15 cellular contexts compared by ENCODE assay signal in the genomic region with DNA sequence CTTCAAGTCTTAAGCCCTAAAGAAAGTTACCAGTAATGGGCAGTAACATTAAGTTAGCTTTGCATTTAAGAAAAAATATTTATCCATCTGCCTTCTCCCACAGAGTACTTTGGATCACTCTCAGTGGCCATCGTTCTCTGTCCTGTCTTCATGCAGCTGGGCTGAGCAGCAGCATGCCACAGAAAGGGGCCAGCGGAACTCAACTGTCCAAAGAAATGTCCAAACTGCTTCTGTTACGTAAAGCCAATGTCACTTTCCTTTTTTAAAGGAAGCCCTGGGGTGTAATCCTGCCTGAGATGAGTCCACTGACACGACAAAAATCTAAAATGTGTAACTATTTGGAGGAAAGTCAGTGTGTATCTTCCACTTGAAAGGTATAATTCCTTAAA.
DNase-seq lines count a peak whose midpoint lies in the region; ATAC-seq, FAIRE-seq and TF ChIP-seq lines count a peak whose summit lies in the region.
"Had no signal": no experiment of that assay in that cellular context is flagged by ENCODE, and none has a peak within 500 bp of the region (broad histone marks: within the 10 kb centered on the region; RNA-seq: fewer than 3 reads in every experiment).

No MANE protein-coding gene starts in this region.

- no peak for ATAC-seq in stimulated activated naive CD8-positive, alpha-beta T cell treated with anti-CD3 and anti-CD28 coated beads, Interleukin-15, amount 100 ng/mL, for 72 hours

- H3K27ac Mint-ChIP-seq in chondrocyte (ENCODE audit: unreplicated experiment): peak overlapping the region; percentile 95
- no peak overlapping the region for H3K27ac Mint-ChIP-seq in stimulated activated naive CD8-positive, alpha-beta T cell treated with anti-CD3 and anti-CD28 coated beads, Interleukin-15, amount 100 ng/mL, for 72 hours
- H3K27ac Mint-ChIP-seq: activated T-helper 2 cell treated with anti-CD3 and anti-CD28 coated beads, Interferon-gamma antibody, Interleukin-2, Interleukin-4, amounts not matched to agents 10 μg/mL and 5 μg/mL and 100 μg/mL, durations not matched to agents 14 hours and 24 hours and 36 hours; memory B cell; type B pancreatic cell had no signal

- H3K9me3 Mint-ChIP-seq in chondrocyte (ENCODE audit: low read depth): no peaks in the 10 kb centered on the region
- H3K9me3 Mint-ChIP-seq in stimulated activated naive CD8-positive, alpha-beta T cell treated with anti-CD3 and anti-CD28 coated beads, Interleukin-15, amount 100 ng/mL, for 72 hours: no peaks in the 10 kb centered on the region
- H3K9me3 Mint-ChIP-seq: activated T-helper 2 cell treated with anti-CD3 and anti-CD28 coated beads, Interferon-gamma antibody, Interleukin-2, Interleukin-4, amounts not matched to agents 10 μg/mL and 5 μg/mL and 100 μg/mL, durations not matched to agents 14 hours and 24 hours and 36 hours; memory B cell; type B pancreatic cell had no signal

- no peak overlapping the region for H3K4me3 Mint-ChIP-seq in chondrocyte (ENCODE audit: unreplicated experiment)
- no peak overlapping the region for H3K4me3 Mint-ChIP-seq in stimulated activated naive CD8-positive, alpha-beta T cell treated with anti-CD3 and anti-CD28 coated beads, Interleukin-15, amount 100 ng/mL, for 72 hours
- H3K4me3 Mint-ChIP-seq: memory B cell, type B pancreatic cell had no signal

- intact Hi-C loops in posterior vena cava (cut with DNase I): no loop called here

- H3K27me3 Mint-ChIP-seq in chondrocyte (ENCODE audit: low read depth): no peaks in the 10 kb centered on the region
- H3K27me3 Mint-ChIP-seq in stimulated activated naive CD8-positive, alpha-beta T cell treated with anti-CD3 and anti-CD28 coated beads, Interleukin-15, amount 100 ng/mL, for 72 hours: no peaks in the 10 kb centered on the region
- H3K27me3 Mint-ChIP-seq: memory B cell, type B pancreatic cell had no signal

- no peak for FAIRE-seq in GM12891 (lab: Jason Lieb, UNC)

- TF ChIP-seq CTCF in chondrocyte (IDR thresholded peaks at IDR 0.05): no peak

- DNase-seq in NCI-H345 (lab: John Stamatoyannopoulos, UW) (peak; percentile 41), NCI-H345 treated with DMSO at 0.1 percent for 48 hours (lab: John Stamatoyannopoulos, UW; ENCODE audit: unreplicated experiment) (no peak), NOMO-1 treated with dmso at 0.1 percent for 144 hours (lab: John Stamatoyannopoulos, UW; ENCODE audit: unreplicated experiment) (peak; percentile 63), chondrocyte (ENCODE audit: low spot score) (no peak), putamen (ENCODE audit: low spot score) (peak; percentile 17), posterior vena cava (ENCODE audit: low spot score) (no peak), GM12891 (ENCODE audit: insufficient read length, low spot score) (no peak)
- DNase-seq in stimulated activated naive CD8-positive, alpha-beta T cell treated with anti-CD3 and anti-CD28 coated beads, Interleukin-15, amount 100 ng/mL, for 72 hours: no peak
- DNase-seq: activated CD8-positive, alpha-beta memory T cell treated with anti-CD3 and anti-CD28 coated beads for 24 hours; NCI-H1048; stimulated activated CD4-positive, alpha-beta T cell treated with anti-CD3 and anti-CD28 coated beads, Interleukin-4, amount 100 ng/mL, for 4 hours; WERI-Rb-1 had no signal

- H3K4me1 Mint-ChIP-seq in chondrocyte (ENCODE audit: low read depth): peaks cover 37% of the 10 kb centered on the region
- no peaks in the 10 kb centered on the region for H3K4me1 Mint-ChIP-seq in stimulated activated naive CD8-positive, alpha-beta T cell treated with anti-CD3 and anti-CD28 coated beads, Interleukin-15, amount 100 ng/mL, for 72 hours

- TF ChIP-seq POLR2A in GM12891 (IDR thresholded peaks at IDR 0.05; ENCODE audit: low read depth, low read length): no peak

- no peaks in the 10 kb centered on the region for H3K36me3 Mint-ChIP-seq in chondrocyte (ENCODE audit: low read depth)
- H3K36me3 Mint-ChIP-seq: type B pancreatic cell had no signal

TF ChIP-seq in GM12891, 5 proteins besides CTCF, POLR2A, EP300 and RAD21:
- no peak for TF ChIP-seq SPI1 (IDR thresholded peaks at IDR 0.05; ENCODE audit: low read depth, low read length)
- TF ChIP-seq POLR2AphosphoS5 (IDR thresholded peaks at IDR 0.05; ENCODE audit: low read depth, low read length): no peak
- no peak for TF ChIP-seq PAX5 (IDR thresholded peaks at IDR 0.05; ENCODE audit: insufficient read depth, low read length, severe bottlenecking)
- no peak for TF ChIP-seq TAF1 (IDR thresholded peaks at IDR 0.05; ENCODE audit: low read depth, low read length)
- TF ChIP-seq POU2F2 (IDR thresholded peaks at IDR 0.05; ENCODE audit: low read depth, low read length): no peak

Comparison
In these comparisons a context has a peak if more than half of its experiments do, and no peak if none do; other contexts are left out.
1. DNase-seq: peak in NCI-H345 (single experiment), NOMO-1 treated with dmso at 0.1 percent for 144 hours (single experiment) and putamen (single experiment); none in NCI-H345 treated with DMSO at 0.1 percent for 48 hours (single experiment), chondrocyte (single experiment), posterior vena cava (single experiment), GM12891 (single experiment) and stimulated activated naive CD8-positive, alpha-beta T cell treated with anti-CD3 and anti-CD28 coated beads, Interleukin-15, amount 100 ng/mL, for 72 hours (0 of 2).